In genomic region chr6:169783971-169784930, GRCh38 we compare ENCODE assay signal across 15 cellular contexts. TPM values are rescaled to one million over a fixed set of nuclear protein-coding genes. Genes with fewer than 3 reads are reported as not detected.
DNase-seq lines count a peak whose midpoint lies in the region; ATAC-seq and TF ChIP-seq lines count a peak whose summit lies in the region.
"Had no signal": no experiment of that assay in that cellular context is flagged by ENCODE, and none has a peak within 500 bp of the region (broad histone marks: within the 10 kb centered on the region; RNA-seq: fewer than 3 reads in every experiment).

No MANE protein-coding gene starts in this region.

- H4K5ac ChIP-seq in IMR-90 (ENCODE audit: low read depth, low read length), result no peak overlapping the region

- no peaks in the 10 kb centered on the region; the same call in 1 of the 2 replicates for H3K9me1 ChIP-seq in IMR-90 (ENCODE audit: insufficient read depth, low read length)

- H3K27ac ChIP-seq in IMR-90 (ENCODE audit: insufficient read depth, low read length) (no peak overlapping the region), psoas muscle (no peak overlapping the region)

- H3K9me3 ChIP-seq in IMR-90 (ENCODE audit: control insufficient read depth, insufficient read depth, low read length) (peaks cover 3% of the 10 kb centered on the region; the same call in 1 of the 2 replicates), psoas muscle (no peaks in the 10 kb centered on the region)

- 96% methylated on average over 18 of the region's 25 CpGs; no CpG with 5 or more reads in 1 of the 2 experiments for WGBS in IMR-90 (ENCODE audit: extremely low coverage in 2 of 2, insufficient read length in 1 of 2), 2 experiments
- 90 to 94% (median 91%) methylated on average over 25 of the region's 25 CpGs for WGBS in psoas muscle, 3 donors

- no peak overlapping the region for H3K14ac ChIP-seq in IMR-90 (replicated peaks; ENCODE audit: low read depth, low read length)

- DNase-seq in IMR-90 (no peak), astrocyte of the hippocampus (ENCODE audit: low read depth, low spot score) (peak; percentile 57), islet precursor cell (peak; percentile 45), psoas muscle (no peak), GM20000 (ENCODE audit: low spot score) (no peak)
- peak; percentile 12 for DNase-seq in stimulated activated CD8-positive, alpha-beta memory T cell treated with anti-CD3 and anti-CD28 coated beads, Interleukin-4, amount 100 ng/mL, for 48 hours
- DNase-seq: DMS 273 treated with DMSO at 0.1 percent for 48 hours, GF-D8, KG1, NCI-H1048, NCI-H146, NCI-H2081, NCI-H510A treated with DMSO at 0.1 percent for 48 hours had no signal

- no peak overlapping the region for H2AK9ac ChIP-seq in IMR-90 (replicated peaks; ENCODE audit: low read depth, low read length, poor library complexity)

- no TSS peak for BruUV-seq in IMR-90 (replicated peaks; lab: Mats Ljungman, UMichigan)

- H2AK5ac ChIP-seq in IMR-90 (ENCODE audit: low read depth, low read length), result no peak overlapping the region

- no peak overlapping the region for H3K4me3 ChIP-seq in IMR-90 (ENCODE audit: insufficient read depth, low read depth, low read length)
- no peak overlapping the region for H3K4me3 ChIP-seq in psoas muscle
- H3K4me3 ChIP-seq: GM23338 had no signal

- H3K4me2 ChIP-seq in IMR-90 (ENCODE audit: low read depth, low read length), result no peak overlapping the region
- H3K4me2 ChIP-seq: GM23338 had no signal

- H3K56ac ChIP-seq in IMR-90 (ENCODE audit: extremely low read depth, insufficient read depth, low read length), result no peak overlapping the region

- no peak overlapping the region for H3K23ac ChIP-seq in IMR-90 (ENCODE audit: low read depth, low read length)

- no peak overlapping the region for H3K4ac ChIP-seq in IMR-90 (ENCODE audit: low read depth, low read length)

- no peak overlapping the region for H2BK5ac ChIP-seq in IMR-90 (ENCODE audit: low read depth, low read length, poor library complexity, severe bottlenecking)

- H2BK15ac ChIP-seq in IMR-90 (ENCODE audit: low read depth, low read length), result no peak overlapping the region

- POLR2A ChIA-PET in IMR-90 (lab: Charles Lee; ENCODE audit: unreplicated experiment), result no interaction called here

- H3K36me3 ChIP-seq in IMR-90 (ENCODE audit: control insufficient read depth, insufficient read depth, low read length), result peaks cover 9% of the 10 kb centered on the region; the same call in 1 of the 2 replicates
- H3K36me3 ChIP-seq in psoas muscle (ENCODE audit: insufficient read depth in 1 of 2, low read depth in 1 of 2), result peaks cover 0 to 31% of the 10 kb centered on the region in 2 donors

- H3K9ac ChIP-seq in IMR-90 (ENCODE audit: low read depth, low read length), result no peak overlapping the region

- TF ChIP-seq CTCF in IMR-90 (conservative IDR thresholded peaks at IDR 0.05; ENCODE audit: low read depth, low read length), result no peak
- no peak for TF ChIP-seq CTCF in psoas muscle (IDR thresholded peaks at IDR 0.05)
- TF ChIP-seq CTCF in GM20000 (IDR thresholded peaks at IDR 0.05; ENCODE audit: extremely low read depth, missing control alignments), result no peak

- H2BK120ac ChIP-seq in IMR-90 (ENCODE audit: low read depth, low read length), result no peak overlapping the region

- no peak for TF ChIP-seq RAD21 in IMR-90 (IDR thresholded peaks at IDR 0.05; ENCODE audit: low read length)

- peak overlapping the region; percentile 9; the same call in 1 of the 2 replicates for H3K18ac ChIP-seq in IMR-90 (ENCODE audit: low read depth, low read length)

- H2BK20ac ChIP-seq in IMR-90 (ENCODE audit: low read depth, low read length), result no peak overlapping the region

- no peak for TF ChIP-seq POLR2A in IMR-90 (IDR thresholded peaks at IDR 0.05; ENCODE audit: low read depth, low read length)

- H4K91ac ChIP-seq in IMR-90 (ENCODE audit: insufficient read depth, low read depth, low read length), result no peak overlapping the region

- in situ Hi-C loops in IMR-90 (cut with MboI; ENCODE audit: low sequenced_read_pairs), result no loop called here

- H4K8ac ChIP-seq in IMR-90 (ENCODE audit: low read depth in 2 of 2, low read length in 2 of 2), result no peak overlapping the region

- CTCF ChIA-PET in IMR-90 (lab: Yijun Ruan, JAX), result interaction anchor here (1.1 kb wide), 1 partner anchor 14 kb away, joined by 3 read pairs; no protein-coding TSS in a partner anchor

- H2AFZ ChIP-seq in IMR-90 (replicated peaks; ENCODE audit: low read length, poor library complexity), result no peak overlapping the region
- H2AFZ ChIP-seq: GM23338 had no signal

- dilution Hi-C loops in IMR-90 (cut with HindIII; ENCODE audit: low sequenced_read_pairs, unreplicated experiment), result no loop called here

- H3K27me3 ChIP-seq in IMR-90 (ENCODE audit: control insufficient read depth, insufficient read depth, low read length), result no peaks in the 10 kb centered on the region
- no peaks in the 10 kb centered on the region for H3K27me3 ChIP-seq in psoas muscle (ENCODE audit: insufficient read depth in 3 of 3, low read length in 2 of 3)

- ATAC-seq in IMR-90 (ENCODE audit: low read depth) (no peak), HG03280 (IDR thresholded peaks at IDR 0.05; ENCODE audit: unreplicated experiment) (no peak), psoas muscle (no peak)
- ATAC-seq: GM23338 had no signal

- H3K79me1 ChIP-seq in IMR-90 (ENCODE audit: low read depth in 1 of 2, low read length in 2 of 2), result no peaks in the 10 kb centered on the region

- intact Hi-C loops in IMR-90 (cut with micrococcal nuclease), result no loop called here
- intact Hi-C loops in psoas muscle (cut with DNase I), result no loop called here

- peaks cover 12% of the 10 kb centered on the region for H3K4me1 ChIP-seq in IMR-90 (ENCODE audit: control insufficient read depth, insufficient read depth, low read length)
- no peaks in the 10 kb centered on the region for H3K4me1 ChIP-seq in psoas muscle

- H4K20me1 ChIP-seq in IMR-90 (ENCODE audit: insufficient read depth, low read length), result no peaks in the 10 kb centered on the region

TF ChIP-seq in IMR-90, 13 proteins besides CTCF, POLR2A, EP300 and RAD21:
- no peak for TF ChIP-seq MAFK (IDR thresholded peaks at IDR 0.05; ENCODE audit: low read depth, low read length)
- no peak for TF ChIP-seq NFE2L2 (IDR thresholded peaks at IDR 0.05; ENCODE audit: low read depth, low read length)
- no peak for TF ChIP-seq SMC3 (IDR thresholded peaks at IDR 0.05; ENCODE audit: low read depth, low read length)
- TF ChIP-seq MXI1 (IDR thresholded peaks at IDR 0.05; ENCODE audit: borderline replicate concordance, low read depth, low read length), result no peak
- TF ChIP-seq RCOR1 (IDR thresholded peaks at IDR 0.05; ENCODE audit: insufficient replicate concordance, low read length), result no peak
- no peak for TF ChIP-seq CHD1 (IDR thresholded peaks at IDR 0.05; ENCODE audit: low read depth, low read length)
- TF ChIP-seq USF2 (IDR thresholded peaks at IDR 0.05; ENCODE audit: low read depth, low read length), result no peak
- TF ChIP-seq MAZ (IDR thresholded peaks at IDR 0.05; ENCODE audit: borderline replicate concordance, low read depth, low read length), result no peak
- TF ChIP-seq BHLHE40 (IDR thresholded peaks at IDR 0.05; ENCODE audit: low read depth, low read length), result no peak

RNA-seq across cellular contexts. Expression of gene ERMARD, which starts 32.8 kb away (rescaled TPM):
- total RNA-seq in IMR-90 (2012; rRNA removed) (15.1 and 17.2 TPM in 2 replicates), psoas muscle (10 to 100 TPM in 3 of 4 donors, 1 to 10 TPM in 1; 9.4 to 11.8 (median 11.2) TPM)
- polyA plus RNA-seq in IMR-90 (2012; rRNA removed) (25.4 and 26.1 TPM in 2 replicates), psoas muscle (10 to 100 TPM in 2 of 3 donors, 1 to 10 TPM in 1; 7.9 to 13.3 (median 11.4) TPM)
- polyA plus RNA-seq in IMR-90 (2012; cell fraction: cytosol; rRNA removed), result 16.5 and 18.7 TPM in 2 replicates
- polyA plus RNA-seq in IMR-90 (2012; cell fraction: nucleus; rRNA removed; ENCODE audit: low replicate concordance), result 146 and 180 TPM in 2 replicates

RNA-seq across cellular contexts. Expression of gene DYNLT2, which starts 32.9 kb away (rescaled TPM):
- 0.36 and 1.1 TPM in 2 replicates for total RNA-seq in IMR-90 (2012; rRNA removed)
- 0.32 and 0.44 TPM in 2 replicates for polyA plus RNA-seq in IMR-90 (2012; rRNA removed)
- 0.05 TPM in 2 replicates for polyA plus RNA-seq in IMR-90 (2012; cell fraction: cytosol; rRNA removed)
- 0.22 and 1.4 TPM in 2 replicates for polyA plus RNA-seq in IMR-90 (2012; cell fraction: nucleus; rRNA removed; ENCODE audit: low replicate concordance)
- total RNA-seq in psoas muscle, result 1 to 10 TPM in 2 of 4 donors, under 1 TPM in 2; 0.73 to 1.3 (median 0.90) TPM
- 1 to 10 TPM in 2 of 3 donors, under 1 TPM in 1; 0.93 to 2.8 (median 1.4) TPM for polyA plus RNA-seq in psoas muscle

RNA-seq across cellular contexts. Expression of gene PHF10, which starts 60.0 kb away (rescaled TPM):
- total RNA-seq in IMR-90 (2012; rRNA removed) (7.3 and 12.2 TPM in 2 replicates), psoas muscle (10 to 100 TPM; 47.1 to 59.8 (median 50.9) TPM)
- polyA plus RNA-seq in IMR-90 (2012; rRNA removed) (12.5 and 15.9 TPM in 2 replicates), psoas muscle (10 to 100 TPM; 20.2 to 66.6 (median 29.4) TPM)
- 3.2 and 4.7 TPM in 2 replicates for polyA plus RNA-seq in IMR-90 (2012; cell fraction: cytosol; rRNA removed)
- polyA plus RNA-seq in IMR-90 (2012; cell fraction: nucleus; rRNA removed; ENCODE audit: low replicate concordance), result 4.1 and 54.3 TPM in 2 replicates

Comparison
In these comparisons a context has a peak if more than half of its experiments do, and no peak if none do; other contexts are left out.
1. DNase-seq: peak in astrocyte of the hippocampus (single experiment), islet precursor cell (single experiment) and stimulated activated CD8-positive, alpha-beta memory T cell treated with anti-CD3 and anti-CD28 coated beads, Interleukin-4, amount 100 ng/mL, for 48 hours (single experiment); none in IMR-90 (single experiment), psoas muscle (0 of 2) and GM20000 (single experiment).